1 cellular context compared by ENCODE assay signal in genomic region chr17:73798111-73798748, GRCh38.
TF ChIP-seq lines count a peak whose summit lies in the region.

No MANE protein-coding gene starts in this region.

TF ChIP-seq in HepG2, 621 proteins besides CTCF, POLR2A, EP300 and RAD21 (continued from another document):
- TF ChIP-seq ZNF362 (CRISPR knock-in tag; IDR thresholded peaks at IDR 0.05; ENCODE audit: borderline replicate concordance) (peak; percentile 55; the same call in 1 of the 2 replicates), ZNF33B (CRISPR knock-in tag; IDR thresholded peaks at IDR 0.05) (no peak), SOX6 (IDR thresholded peaks at IDR 0.05) (no peak), SOX6 (CRISPR knock-in tag; IDR thresholded peaks at IDR 0.05) (peak; percentile 94), ZNF441 (CRISPR knock-in tag; IDR thresholded peaks at IDR 0.05; ENCODE audit: borderline replicate concordance) (0 out of 2 replicates have a peak, but pooled peaks have one; percentile 23), ZNF383 (CRISPR knock-in tag; IDR thresholded peaks at IDR 0.05; ENCODE audit: borderline replicate concordance) (no peak), ZNF501 (CRISPR knock-in tag; IDR thresholded peaks at IDR 0.05) (peak; percentile 84), ZMYM4 (CRISPR knock-in tag; IDR thresholded peaks at IDR 0.05) (peak; percentile 38; the same call in 1 of the 2 replicates), ESRRA (CRISPR knock-in tag; IDR thresholded peaks at IDR 0.05; ENCODE audit: low read depth) (no peak), CBX5 (CRISPR knock-in tag; IDR thresholded peaks at IDR 0.05; ENCODE audit: borderline replicate concordance) (peak; percentile 82; the same call in 1 of the 2 replicates), FOXJ3 (CRISPR knock-in tag; IDR thresholded peaks at IDR 0.05; ENCODE audit: borderline replicate concordance) (peak; percentile 96), POGZ (CRISPR knock-in tag; IDR thresholded peaks at IDR 0.05) (peak; percentile 65), ZKSCAN5 (CRISPR knock-in tag; IDR thresholded peaks at IDR 0.05) (peak; percentile 2; the same call in 1 of the 2 replicates), ZBTB37 (CRISPR knock-in tag; IDR thresholded peaks at IDR 0.05) (no peak), PCBP2 (optimal IDR thresholded peaks at IDR 0.05; ENCODE audit: low read depth, low read length, poor library complexity, severe bottlenecking) (no peak), ZNF337 (CRISPR knock-in tag; IDR thresholded peaks at IDR 0.05; ENCODE audit: borderline replicate concordance, low read depth) (no peak), ZNF282 (IDR thresholded peaks at IDR 0.05; ENCODE audit: partially characterized antibody) (no peak)
- TF ChIP-seq, protein P1, sequence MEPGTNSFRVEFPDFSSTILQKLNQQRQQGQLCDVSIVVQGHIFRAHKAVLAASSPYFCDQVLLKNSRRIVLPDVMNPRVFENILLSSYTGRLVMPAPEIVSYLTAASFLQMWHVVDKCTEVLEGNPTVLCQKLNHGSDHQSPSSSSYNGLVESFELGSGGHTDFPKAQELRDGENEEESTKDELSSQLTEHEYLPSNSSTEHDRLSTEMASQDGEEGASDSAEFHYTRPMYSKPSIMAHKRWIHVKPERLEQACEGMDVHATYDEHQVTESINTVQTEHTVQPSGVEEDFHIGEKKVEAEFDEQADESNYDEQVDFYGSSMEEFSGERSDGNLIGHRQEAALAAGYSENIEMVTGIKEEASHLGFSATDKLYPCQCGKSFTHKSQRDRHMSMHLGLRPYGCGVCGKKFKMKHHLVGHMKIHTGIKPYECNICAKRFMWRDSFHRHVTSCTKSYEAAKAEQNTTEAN (CRISPR knock-in tag; conservative IDR thresholded peaks at IDR 0.05): no peak; the same call in 1 of the 2 replicates
